Comparison of ENCODE assay signal across 17 cellular contexts in the genomic region with DNA sequence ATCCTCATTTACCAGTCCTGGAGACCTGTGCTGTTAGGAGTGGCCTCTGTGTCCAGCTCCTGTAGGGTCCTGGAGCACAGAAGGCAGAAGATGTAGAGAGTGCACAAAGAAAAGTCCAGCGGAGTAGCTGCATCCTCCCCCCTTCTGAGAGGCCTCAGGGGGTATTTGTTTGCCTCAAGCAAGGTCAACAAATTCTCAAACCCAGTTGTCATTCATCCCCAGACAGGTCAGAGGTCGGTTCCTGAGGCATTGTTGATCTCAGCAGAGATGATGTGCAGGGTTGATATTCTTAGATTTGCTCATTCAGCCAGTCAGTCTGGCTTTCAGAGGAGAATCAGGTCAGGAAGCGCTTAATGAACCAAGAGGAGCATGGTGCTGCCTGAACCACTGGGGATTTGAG. TPM values are rescaled to one million over a fixed set of nuclear protein-coding genes. Genes with fewer than 3 reads are reported as not detected.
DNase-seq lines count a peak whose midpoint lies in the region; ATAC-seq, FAIRE-seq and TF ChIP-seq lines count a peak whose summit lies in the region.
"Had no signal": no experiment of that assay in that cellular context is flagged by ENCODE, and none has a peak within 500 bp of the region (broad histone marks: within the 10 kb centered on the region; RNA-seq: fewer than 3 reads in every experiment).

No MANE protein-coding gene starts in this region.

- H3K18ac ChIP-seq in neuronal stem cell (ENCODE audit: low read length) = no peak overlapping the region

- H3K23ac ChIP-seq in neuronal stem cell (ENCODE audit: low read depth, low read length, poor library complexity) = no peak overlapping the region

- FAIRE-seq in D721Med (lab: Jason Lieb, UNC) = no peak

- ATAC-seq in gastrocnemius medialis = no peak
- no peak for ATAC-seq in GM18519 (IDR thresholded peaks at IDR 0.05; ENCODE audit: low FRiP score, unreplicated experiment)
- no peak for ATAC-seq in GM18907 (IDR thresholded peaks at IDR 0.05; ENCODE audit: unreplicated experiment)

- H3K9ac ChIP-seq in iPS-20b (ENCODE audit: low read depth, low read length) (no peak overlapping the region), neuronal stem cell (ENCODE audit: low read depth, low read length, poor library complexity) (no peak overlapping the region)
- H3K9ac ChIP-seq: BLaER1 treated with 17β-estradiol and CSF1 and Interleukin-3, amounts not matched to agents 10 nM and 100 nM; GM23248 had no signal

- intact Hi-C loops in gastrocnemius medialis (cut with DNase I; ENCODE audit: low total_unique reads) = loop anchor here (10.0 kb wide), 1 partner anchor 280 kb away; no protein-coding TSS in a partner anchor

- no peaks in the 10 kb centered on the region for H3K79me1 ChIP-seq in neuronal stem cell (ENCODE audit: low read depth, low read length)

- H2AK5ac ChIP-seq in neuronal stem cell (ENCODE audit: low read depth, low read length) = no peak overlapping the region

- WGBS in neuronal stem cell (ENCODE audit: extremely low coverage in 2 of 2, insufficient read length in 2 of 2, insufficient replicate concordance in 1 of 2), 2 donors = no CpG with 5 or more reads among the region's 3 CpGs

- H4K91ac ChIP-seq in neuronal stem cell (ENCODE audit: low read depth, low read length, poor library complexity) = no peak overlapping the region

- no peak overlapping the region for H2BK15ac ChIP-seq in neuronal stem cell (ENCODE audit: low read length)

- no peak overlapping the region for H4K8ac ChIP-seq in neuronal stem cell (ENCODE audit: low read depth, low read length)

- in situ Hi-C loops in gastrocnemius medialis (cut with MboI; ENCODE audit: low sequenced_read_pairs in 4 of 4) = no loop called here

- H3K27me3 ChIP-seq in iPS-20b (ENCODE audit: insufficient read depth, low read length) (no peaks in the 10 kb centered on the region), neuronal stem cell (ENCODE audit: control insufficient read depth in 3 of 3, insufficient read depth in 3 of 3, low read depth in 1 of 3, low read length in 3 of 3) (no peaks in the 10 kb centered on the region), gastrocnemius medialis (no peaks in the 10 kb centered on the region)
- H3K27me3 ChIP-seq: BLaER1 treated with 17β-estradiol and CSF1 and Interleukin-3, amounts not matched to agents 10 nM and 100 nM had no signal

- DNase-seq in ELF-1 (ENCODE audit: low read depth, low spot score) = peak; percentile 80
- DNase-seq in NCI-H748 (lab: John Stamatoyannopoulos, UW; ENCODE audit: unreplicated experiment) = peak; percentile 63
- DNase-seq in neuronal stem cell (ENCODE audit: low spot score) = peak; percentile 62
- DNase-seq in gastrocnemius medialis = no peak
- no peak for DNase-seq in D721Med (ENCODE audit: insufficient read length, low spot score)
- DNase-seq: 8988T; CD4-positive, CD25-positive, alpha-beta regulatory T cell; DMS153; DND-41; GF-D8; GM23248; H7 had no signal

- H3K9me3 ChIP-seq in iPS-20b (ENCODE audit: insufficient read depth, low read depth, low read length) = no peaks in the 10 kb centered on the region
- H3K9me3 ChIP-seq in neuronal stem cell (replicated peaks in 1 of 2; ENCODE audit: control insufficient read depth in 2 of 2, insufficient read depth in 1 of 2, low read depth in 1 of 2, low read length in 2 of 2) = no peaks in the 10 kb centered on the region
- H3K9me3 ChIP-seq in gastrocnemius medialis = no peaks in the 10 kb centered on the region
- H3K9me3 ChIP-seq: BLaER1 treated with 17β-estradiol and CSF1 and Interleukin-3, amounts not matched to agents 10 nM and 100 nM had no signal

- H3K4me1 ChIP-seq in iPS-20b (ENCODE audit: insufficient read depth, low read length) (peaks cover 9% of the 10 kb centered on the region), neuronal stem cell (ENCODE audit: control insufficient read depth in 2 of 2, insufficient read depth in 1 of 2, low read depth in 1 of 2, low read length in 2 of 2) (peaks cover 0 to 10% of the 10 kb centered on the region in 2 donors), gastrocnemius medialis (peaks cover 24 to 29% of the 10 kb centered on the region in 2 donors)

- H2BK120ac ChIP-seq in neuronal stem cell (ENCODE audit: low read depth, low read length) = no peak overlapping the region

- H3K4ac ChIP-seq in neuronal stem cell (ENCODE audit: low read length) = no peak overlapping the region

- no peak for TF ChIP-seq CTCF in gastrocnemius medialis (IDR thresholded peaks at IDR 0.05 in 4 of 5, conservative IDR thresholded peaks at IDR 0.05 in 1 of 5)
- TF ChIP-seq CTCF in D721Med (IDR thresholded peaks at IDR 0.05; ENCODE audit: insufficient read depth, missing control alignments) = no peak

- H2AFZ ChIP-seq in neuronal stem cell (ENCODE audit: low read length) = no peak overlapping the region
- H2AFZ ChIP-seq: GM23248 had no signal

- H3K27ac ChIP-seq in iPS-20b (ENCODE audit: low read length) = no peak overlapping the region
- peak overlapping the region; percentile 36 for H3K27ac ChIP-seq in neuronal stem cell (replicated peaks; ENCODE audit: low read length)
- H3K27ac ChIP-seq in gastrocnemius medialis = no peak overlapping the region
- H3K27ac ChIP-seq: BLaER1 treated with 17β-estradiol and CSF1 and Interleukin-3, amounts not matched to agents 10 nM and 100 nM; GM23248; HL-60 had no signal

- no peak overlapping the region for H2BK12ac ChIP-seq in neuronal stem cell (ENCODE audit: low read length)

- H3K14ac ChIP-seq in neuronal stem cell (ENCODE audit: low read length) = no peak overlapping the region

- H3K4me2 ChIP-seq in neuronal stem cell (ENCODE audit: insufficient read depth, low read length, poor library complexity, severe bottlenecking) = no peak overlapping the region
- H3K4me2 ChIP-seq: BLaER1 treated with 17β-estradiol and CSF1 and Interleukin-3, amounts not matched to agents 10 nM and 100 nM had no signal

- H2BK5ac ChIP-seq in neuronal stem cell (ENCODE audit: low read length) = no peak overlapping the region

- H3K36me3 ChIP-seq in iPS-20b (ENCODE audit: insufficient read depth, low read depth, low read length) (no peaks in the 10 kb centered on the region), neuronal stem cell (replicated peaks in 1 of 2; ENCODE audit: control insufficient read depth in 2 of 2, insufficient read depth in 2 of 2, low read length in 2 of 2) (no peaks in the 10 kb centered on the region), gastrocnemius medialis (no peaks in the 10 kb centered on the region)
- H3K36me3 ChIP-seq: BLaER1 treated with 17β-estradiol and CSF1 and Interleukin-3, amounts not matched to agents 10 nM and 100 nM had no signal

- no peak for TF ChIP-seq POLR2A in gastrocnemius medialis (IDR thresholded peaks at IDR 0.05)

- H3K4me3 ChIP-seq in iPS-20b (ENCODE audit: low read length) (0 out of 2 replicates have a peak overlapping the region, but pooled peaks have one; percentile 2), neuronal stem cell (ENCODE audit: low read length in 2 of 2) (no peak overlapping the region), gastrocnemius medialis (no peak overlapping the region)
- H3K4me3 ChIP-seq: BLaER1 treated with 17β-estradiol and CSF1 and Interleukin-3, amounts not matched to agents 10 nM and 100 nM; GM23248 had no signal

RNA-seq across cellular contexts. Expression of gene RBFOX1, which starts 8.3 kb away (rescaled TPM):
- polyA plus RNA-seq in neuronal stem cell (2013, experiment 1 of 2) = 0.56 TPM
- 0.51 TPM for polyA plus RNA-seq in neuronal stem cell (2013, experiment 2 of 2)
- 10 to 100 TPM; 42.5 to 98.8 (median 58.6) TPM for total RNA-seq in gastrocnemius medialis
- total RNA-seq: CD4-positive, CD25-positive, alpha-beta regulatory T cell; GM23248 had no signal
- polyA plus RNA-seq: CD4-positive, CD25-positive, alpha-beta regulatory T cell; GM23248 had no signal

Comparison
In these comparisons a context has a peak if more than half of its experiments do, and no peak if none do; other contexts are left out.
1. DNase-seq: peak in ELF-1 (single experiment), NCI-H748 (single experiment) and neuronal stem cell (single experiment); none in gastrocnemius medialis (0 of 2) and D721Med (single experiment).